24 cellular contexts compared by ENCODE assay signal in genomic region chr17:73387746-73388577, GRCh38.
DNase-seq lines count a peak whose midpoint lies in the region; ATAC-seq and FAIRE-seq lines count a peak whose summit lies in the region.
"Had no signal": no experiment of that assay in that cellular context is flagged by ENCODE, and none has a peak within 500 bp of the region (broad histone marks: within the 10 kb centered on the region; RNA-seq: fewer than 3 reads in every experiment).

No MANE protein-coding gene starts in this region.

- intact Hi-C loops in Right ventricle myocardium inferior (cut with DNase I) (no loop called here), left cardiac atrium (cut with DNase I) (no loop called here)

- FAIRE-seq in urothelium cell line (lab: Jason Lieb, UNC): peak; percentile 74
- FAIRE-seq: A204.1 had no signal

- DNase-seq in Right ventricle myocardium inferior (ENCODE audit: missing footprints) (peak; percentile 43), left cardiac atrium (no peak), astrocyte of the hippocampus (ENCODE audit: low read depth, low spot score) (peak; percentile 25), islet precursor cell (peak; percentile 85), urothelium cell line (ENCODE audit: low spot score) (no peak), AG08396 (ENCODE audit: low spot score) (no peak), NCI-H1436 (lab: John Stamatoyannopoulos, UW) (no peak)
- DNase-seq: activated naive CD4-positive, alpha-beta T cell treated with anti-CD3 and anti-CD28 coated beads for 36 hours; activated T-cell treated with anti-CD3 and anti-CD28 coated beads, Interleukin-2, amount 50 U/mL, for 24 hours; CD4-positive, CD25-positive, alpha-beta regulatory T cell; cerebellar nuclear complex; DMS53; effector CD8-positive, alpha-beta T cell; NCI-H1105; NCI-H2081 treated with DMSO at 0.1 percent for 48 hours; NK-92 treated with Interleukin-12 subunit alpha and Interleukin-12 subunit beta, amount 100 ng/mL, for 24 hours; nucleus accumbens; stimulated activated CD4-positive, alpha-beta T cell treated with anti-CD3 and anti-CD28 coated beads, Interleukin-12 subunit alpha, Interleukin-12 subunit beta, amount 100 ng/mL, for 4 hours; stimulated activated CD8-positive, alpha-beta memory T cell treated with anti-CD3 and anti-CD28 coated beads, Interleukin-4, amount 100 ng/mL, for 48 hours; uterus had no signal

- ATAC-seq in Right ventricle myocardium inferior: no peak
- no peak for ATAC-seq in left cardiac atrium
- ATAC-seq in HG03442 (IDR thresholded peaks at IDR 0.05; ENCODE audit: unreplicated experiment): no peak
- ATAC-seq: activated CD4-positive, CD25-positive, alpha-beta regulatory T cell treated with anti-CD3 and anti-CD28 coated beads, Interleukin-2, amount 50 U/mL, for 24 hours; left lung had no signal

Comparison
In these comparisons a context has a peak if more than half of its experiments do, and no peak if none do; other contexts are left out.
1. DNase-seq: peak in Right ventricle myocardium inferior (single experiment), astrocyte of the hippocampus (single experiment) and islet precursor cell (single experiment); none in left cardiac atrium (single experiment), urothelium cell line (single experiment), AG08396 (single experiment) and NCI-H1436 (single experiment).